22 cellular contexts compared by ENCODE assay signal in the genomic region with DNA sequence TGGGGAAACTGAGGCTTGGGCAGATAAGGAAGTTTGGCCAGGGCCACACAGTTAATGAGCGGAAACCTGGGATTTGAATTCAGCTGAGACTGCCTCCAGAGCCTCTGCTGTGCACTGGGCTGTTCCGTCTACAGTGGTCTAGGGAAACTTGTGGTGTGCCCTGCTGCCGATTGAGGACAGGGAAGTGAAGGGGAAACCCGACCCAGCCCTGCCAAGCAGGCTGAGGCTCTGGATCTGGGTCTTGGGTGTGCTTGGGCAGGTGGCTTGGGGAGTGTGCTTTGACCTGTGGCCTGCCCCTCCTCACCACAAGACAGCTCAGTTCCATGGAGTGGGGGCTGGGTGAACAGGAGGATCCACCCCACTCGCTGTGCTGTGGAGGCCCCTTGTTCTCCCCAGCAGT. TPM values are rescaled to one million over a fixed set of nuclear protein-coding genes. Genes with fewer than 3 reads are reported as not detected.
DNase-seq lines count a peak whose midpoint lies in the region; ATAC-seq and TF ChIP-seq lines count a peak whose summit lies in the region.
"Had no signal": no experiment of that assay in that cellular context is flagged by ENCODE, and none has a peak within 500 bp of the region (broad histone marks: within the 10 kb centered on the region; RNA-seq: fewer than 3 reads in every experiment).

No MANE protein-coding gene starts in this region.

- peaks cover 0 to under 1% (median 0%) of the 10 kb centered on the region in 3 donors for H3K27me3 Mint-ChIP-seq in CD14-positive monocyte (ENCODE audit: low read depth in 3 of 3)
- H3K27me3 Mint-ChIP-seq in stimulated activated memory B cell treated with anti-CD40 and anti-IgM and Interleukin-4, amounts not matched to agents 10 μg/mL and 1 μg/mL and 100 μg/mL, for 72 hours: no peaks in the 10 kb centered on the region
- H3K27me3 Mint-ChIP-seq: IgD-negative memory B cell had no signal

- intact Hi-C loops in CD14-positive monocyte (cut with micrococcal nuclease) (loop anchor here in 1 of 2 donors (5.0 kb wide), 1 partner anchor 59 kb away; the partner anchor contains the start of gene NT5DC2), left ventricle myocardium superior (cut with micrococcal nuclease) (loop anchor here (5.0 kb wide), 1 partner anchor 64 kb away; the partner anchor contains the start of gene UQCC5), sciatic nerve (cut with DNase I) (no loop called here)

- ATAC-seq in left ventricle myocardium superior (peak; percentile 5), sciatic nerve (peak; percentile 7), upper lobe of left lung (ENCODE audit: low FRiP score in 2 of 2) (no peak), HG02623 (IDR thresholded peaks at IDR 0.05; ENCODE audit: unreplicated experiment) (no peak)
- no peak for ATAC-seq in stimulated activated memory B cell treated with anti-CD40 and anti-IgM and Interleukin-4, amounts not matched to agents 10 μg/mL and 1 μg/mL and 100 μg/mL, for 72 hours
- ATAC-seq: PC-3 had no signal

- H3K27me3 ChIP-seq in WERI-Rb-1 (ENCODE audit: insufficient read depth, low read depth, severe bottlenecking): no peaks in the 10 kb centered on the region
- no peaks in the 10 kb centered on the region for H3K27me3 ChIP-seq in upper lobe of left lung
- H3K27me3 ChIP-seq: MG63, SJSA1 had no signal

- peak overlapping the region in 5 of 7 donors; percentile 15 to 77 (median 61) for H3K27ac Mint-ChIP-seq in CD14-positive monocyte
- H3K27ac Mint-ChIP-seq in stimulated activated memory B cell treated with anti-CD40 and anti-IgM and Interleukin-4, amounts not matched to agents 10 μg/mL and 1 μg/mL and 100 μg/mL, for 72 hours: no peak overlapping the region

- peaks cover 29 to 43% (median 36%) of the 10 kb centered on the region in 4 donors for H3K4me1 ChIP-seq in upper lobe of left lung
- H3K4me1 ChIP-seq: SJSA1 had no signal

- no peak overlapping the region for H3K4me3 ChIP-seq in WERI-Rb-1 (ENCODE audit: low read depth, low read length)
- H3K4me3 ChIP-seq in upper lobe of left lung: no peak overlapping the region
- H3K4me3 ChIP-seq: MG63, SJSA1 had no signal

- H3K9me3 Mint-ChIP-seq in CD14-positive monocyte: no peaks in the 10 kb centered on the region
- no peaks in the 10 kb centered on the region for H3K9me3 Mint-ChIP-seq in stimulated activated memory B cell treated with anti-CD40 and anti-IgM and Interleukin-4, amounts not matched to agents 10 μg/mL and 1 μg/mL and 100 μg/mL, for 72 hours
- H3K9me3 Mint-ChIP-seq: H9, IgD-negative memory B cell had no signal

- DNase-seq in CD14-positive monocyte (ENCODE audit: low spot score) (no peak), WERI-Rb-1 (no peak), left ventricle myocardium superior (peak; percentile 31), sciatic nerve (ENCODE audit: low spot score) (no peak), upper lobe of left lung (no peak)
- DNase-seq in stimulated activated CD8-positive, alpha-beta memory T cell treated with anti-CD3 and anti-CD28 coated beads, Interleukin-4, amount 100 ng/mL, for 48 hours: no peak
- DNase-seq: C1 segment of cervical spinal cord, DND-41, H9, Kasumi-1, MG63, NCI-H1048, NCI-H1436, NCI-H2029, NCI-H345, NCI-H524 treated with DMSO at 0.1 percent for 48 hours, PC-3 had no signal

- H3K27ac ChIP-seq in WERI-Rb-1 (peak overlapping the region; percentile 49), upper lobe of left lung (no peak overlapping the region)
- H3K27ac ChIP-seq: SJSA1 had no signal

- 90 to 100% methylated on average over 3 to 5 of the region's 5 CpGs for WGBS in upper lobe of left lung, 2 donors

- no peaks in the 10 kb centered on the region for H3K9me3 ChIP-seq in WERI-Rb-1 (ENCODE audit: severe bottlenecking)
- H3K9me3 ChIP-seq in upper lobe of left lung: no peaks in the 10 kb centered on the region
- H3K9me3 ChIP-seq: MG63, SJSA1 had no signal

- TF ChIP-seq CTCF in CD14-positive monocyte (IDR thresholded peaks at IDR 0.05): no peak
- TF ChIP-seq CTCF in WERI-Rb-1 (IDR thresholded peaks at IDR 0.05; ENCODE audit: low read depth, low read length): no peak
- no peak for TF ChIP-seq CTCF in upper lobe of left lung (IDR thresholded peaks at IDR 0.05)

- H3K4me3 Mint-ChIP-seq in CD14-positive monocyte: no peak overlapping the region
- H3K4me3 Mint-ChIP-seq in stimulated activated memory B cell treated with anti-CD40 and anti-IgM and Interleukin-4, amounts not matched to agents 10 μg/mL and 1 μg/mL and 100 μg/mL, for 72 hours: no peak overlapping the region
- H3K4me3 Mint-ChIP-seq: H9, IgD-negative memory B cell had no signal

- H3K36me3 ChIP-seq in WERI-Rb-1 (peaks cover 82% of the 10 kb centered on the region), upper lobe of left lung (peaks cover 19 to 74% (median 62%) of the 10 kb centered on the region in 4 donors)

- H3K36me3 Mint-ChIP-seq in CD14-positive monocyte: peaks cover 40 to 74% of the 10 kb centered on the region in 2 donors
- H3K36me3 Mint-ChIP-seq in stimulated activated memory B cell treated with anti-CD40 and anti-IgM and Interleukin-4, amounts not matched to agents 10 μg/mL and 1 μg/mL and 100 μg/mL, for 72 hours: peaks cover 48% of the 10 kb centered on the region

- TF ChIP-seq EP300 in upper lobe of left lung (IDR thresholded peaks at IDR 0.05): no peak

- TF ChIP-seq POLR2A in upper lobe of left lung (IDR thresholded peaks at IDR 0.05): no peak

- peaks cover 67% of the 10 kb centered on the region for H3K4me1 Mint-ChIP-seq in CD14-positive monocyte
- H3K4me1 Mint-ChIP-seq in stimulated activated memory B cell treated with anti-CD40 and anti-IgM and Interleukin-4, amounts not matched to agents 10 μg/mL and 1 μg/mL and 100 μg/mL, for 72 hours: no peaks in the 10 kb centered on the region
- H3K4me1 Mint-ChIP-seq: IgD-negative memory B cell had no signal

RNA-seq across cellular contexts. Expression of gene NISCH, which starts 17.6 kb away (rescaled TPM):
- 10 to 100 TPM in 1 of 2 donors, 1 to 10 TPM in 1; 9.7 to 13.1 TPM for polyA plus RNA-seq in CD14-positive monocyte
- 48.3 TPM for total RNA-seq in left ventricle myocardium superior
- 163 TPM for total RNA-seq in sciatic nerve
- 100 to 1,000 TPM in 2 of 6 donors, 10 to 100 TPM in 4; 60.7 to 288 (median 83.0) TPM for total RNA-seq in upper lobe of left lung

RNA-seq across cellular contexts. Expression of gene TNNC1, which starts 19.2 kb away (rescaled TPM):
- polyA plus RNA-seq in CD14-positive monocyte: not detected
- total RNA-seq in left ventricle myocardium superior (8,945 TPM), sciatic nerve (205 TPM), upper lobe of left lung (100 to 1,000 TPM in 4 of 6 donors, 10 to 100 TPM in 2; 28.3 to 196 (median 122) TPM)
- total RNA-seq: A673 had no signal
- polyA plus RNA-seq: IgD-negative memory B cell had no signal

RNA-seq across cellular contexts. Expression of gene STAB1, which starts 22.1 kb away (rescaled TPM):
- polyA plus RNA-seq in CD14-positive monocyte: 10 to 100 TPM in 1 of 2 donors, 1 to 10 TPM in 1; 3.8 to 15.8 TPM
- total RNA-seq in left ventricle myocardium superior (69.7 TPM), sciatic nerve (256 TPM), upper lobe of left lung (100 to 1,000 TPM in 4 of 6 donors, 10 to 100 TPM in 2; 42.9 to 259 (median 125) TPM)
- total RNA-seq: SJSA1 had no signal
- polyA plus RNA-seq: IgD-negative memory B cell had no signal

RNA-seq across cellular contexts. Expression of gene SEMA3G, which starts 28.1 kb away (rescaled TPM):
- polyA plus RNA-seq in CD14-positive monocyte: not detected
- total RNA-seq in left ventricle myocardium superior: 9.1 TPM
- total RNA-seq in sciatic nerve: 38.3 TPM
- 10 to 100 TPM in 5 of 6 donors, 1 to 10 TPM in 1; 5.1 to 69.0 (median 20.7) TPM for total RNA-seq in upper lobe of left lung
- total RNA-seq: A673 had no signal

Comparison
In these comparisons a context has a peak if more than half of its experiments do, and no peak if none do; other contexts are left out.
1. ATAC-seq: peak in left ventricle myocardium superior (single experiment) and sciatic nerve (single experiment); none in upper lobe of left lung (0 of 2), stimulated activated memory B cell treated with anti-CD40 and anti-IgM and Interleukin-4, amounts not matched to agents 10 μg/mL and 1 μg/mL and 100 μg/mL, for 72 hours (single experiment) and HG02623 (single experiment).
2. RNA of gene TNNC1, which starts 19.2 kb away (total RNA-seq): 8,945 TPM in left ventricle myocardium superior (single experiment); 205 TPM in sciatic nerve (single experiment) and 28.3 to 196 TPM in upper lobe of left lung; every median in the first group is over 10 times any median in the second.